In genomic region chr6:25717856-25718740, GRCh38 we compare ENCODE assay signal across 8 cellular contexts. TPM values are rescaled to one million over a fixed set of nuclear protein-coding genes. Genes with fewer than 3 reads are reported as not detected.
DNase-seq lines count a peak whose midpoint lies in the region; ATAC-seq and TF ChIP-seq lines count a peak whose summit lies in the region.

No MANE protein-coding gene starts in this region.

- no peak for ATAC-seq in HG02884 (IDR thresholded peaks at IDR 0.05; ENCODE audit: unreplicated experiment)
- ATAC-seq in omental fat pad (ENCODE audit: low FRiP score): no peak

- in situ Hi-C loops in GM13977 (cut with MboI; ENCODE audit: low pct_unique_long_range_greater_than_20kb, low sequenced_read_pairs, unreplicated experiment): no loop called here

- peak; percentile 40 for TF ChIP-seq CTCF in GM13977 (IDR thresholded peaks at IDR 0.05; ENCODE audit: extremely low read depth, insufficient read depth, missing control alignments)
- no peak for TF ChIP-seq CTCF in omental fat pad (IDR thresholded peaks at IDR 0.05)

- DNase-seq in AG08396 (ENCODE audit: low spot score) (peak; percentile 16), GM13977 (ENCODE audit: low spot score) (peak; percentile 28), NCI-H774 (lab: John Stamatoyannopoulos, UW) (peak; percentile 36), dedifferentiated amniotic fluid mesenchymal stem cell (ENCODE audit: extremely low spot score) (peak; percentile 51), non-pigmented ciliary epithelial cell (ENCODE audit: low read depth) (peak; percentile 6), GOT3 (lab: John Stamatoyannopoulos, UW) (no peak), omental fat pad (ENCODE audit: low spot score) (no peak)

RNA-seq across cellular contexts. Expression of gene SLC17A4, which starts 36.4 kb away (rescaled TPM):
- not detected for total RNA-seq in omental fat pad

Comparison
In these comparisons a context has a peak if more than half of its experiments do, and no peak if none do; other contexts are left out.
1. DNase-seq: peak in AG08396 (single experiment), GM13977 (single experiment), NCI-H774 (single experiment), dedifferentiated amniotic fluid mesenchymal stem cell (single experiment) and non-pigmented ciliary epithelial cell (single experiment); none in GOT3 (single experiment) and omental fat pad (single experiment).